ENCODE assay signal across 8 cellular contexts in genomic region chr1:182604128-182604834, GRCh38. TPM values are rescaled to one million over a fixed set of nuclear protein-coding genes. Genes with fewer than 3 reads are reported as not detected.
DNase-seq lines count a peak whose midpoint lies in the region; ATAC-seq and TF ChIP-seq lines count a peak whose summit lies in the region.

A gene with protein sequence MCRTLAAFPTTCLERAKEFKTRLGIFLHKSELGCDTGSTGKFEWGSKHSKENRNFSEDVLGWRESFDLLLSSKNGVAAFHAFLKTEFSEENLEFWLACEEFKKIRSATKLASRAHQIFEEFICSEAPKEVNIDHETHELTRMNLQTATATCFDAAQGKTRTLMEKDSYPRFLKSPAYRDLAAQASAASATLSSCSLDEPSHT (minus strand): TSS chr1:182604389. CDS start chr1:182604259, 130 bp downstream.

- H3K4me3 ChIP-seq in adrenal gland (peak within 1 kb of the TSS in 1 of 4 donors; percentile 53), left ventricle myocardium inferior (peak within 1 kb of the TSS; percentile 73), psoas muscle (peak within 1 kb of the TSS; percentile 69), uterus (peak within 1 kb of the TSS; percentile 31 to 43)

- TF ChIP-seq CTCF in adrenal gland (IDR thresholded peaks at IDR 0.05) (no peak), left ventricle myocardium inferior (IDR thresholded peaks at IDR 0.05; ENCODE audit: borderline replicate concordance) (no peak), psoas muscle (IDR thresholded peaks at IDR 0.05) (no peak), uterus (IDR thresholded peaks at IDR 0.05) (peak in 1 of 4 experiments; percentile 2)

- no peaks in the 10 kb centered on the region for H3K36me3 ChIP-seq in adrenal gland (replicated peaks in 1 of 2)
- H3K36me3 ChIP-seq in left ventricle myocardium inferior: no peaks in the 10 kb centered on the region
- peaks cover 0 to 18% of the 10 kb centered on the region in 2 donors for H3K36me3 ChIP-seq in psoas muscle (ENCODE audit: insufficient read depth in 1 of 2, low read depth in 1 of 2)
- H3K36me3 ChIP-seq in uterus: no peaks in the 10 kb centered on the region

- H3K27me3 ChIP-seq in adrenal gland (no peaks in the 10 kb centered on the region), left ventricle myocardium inferior (ENCODE audit: low read depth) (no peaks in the 10 kb centered on the region), psoas muscle (ENCODE audit: insufficient read depth in 3 of 3, low read length in 2 of 3) (no peaks in the 10 kb centered on the region), uterus (no peaks in the 10 kb centered on the region)

- intact Hi-C loops in T-helper 1 cell treated with Interleukin-12 subunit alpha and Interleukin-12 subunit beta and Interleukin-4 antibody, amounts not matched to agents 30 ng/mL and 1 ng/mL, for 36 hours (cut with micrococcal nuclease): loop anchor here (1.0 to 5.0 kb wide), 8 partner anchors 212 to 1972 kb away; partner anchors contain the start of genes DHX9, GLUL, STX6 and XPR1
- intact Hi-C loops in adrenal gland (cut with DNase I): loop anchor here in 1 of 2 donors (5.0 kb wide), 1 partner anchor 157 kb away; no protein-coding TSS in a partner anchor
- intact Hi-C loops in left ventricle myocardium inferior (cut with micrococcal nuclease): no loop called here
- intact Hi-C loops in psoas muscle (cut with DNase I): loop anchor here in 1 of 2 donors (5.0 kb wide), 1 partner anchor 162 kb away; no protein-coding TSS in a partner anchor
- intact Hi-C loops in uterus (cut with DNase I; ENCODE audit: low total_unique reads): loop anchor here (5.0 kb wide), 1 partner anchor 178 kb away; no protein-coding TSS in a partner anchor

- H3K27ac ChIP-seq in adrenal gland: peak within 1 kb of the TSS in 2 of 5 donors; percentile 22 to 57
- peak within 1 kb of the TSS; percentile 69 for H3K27ac ChIP-seq in left ventricle myocardium inferior (replicated peaks)
- H3K27ac ChIP-seq in psoas muscle: peak within 1 kb of the TSS; percentile 74
- peak within 1 kb of the TSS; percentile 2 to 47 for H3K27ac ChIP-seq in uterus

- 2 to 9% (median 6%) methylated on average over 7 to 44 of the region's 44 CpGs for WGBS in adrenal gland, 4 donors
- WGBS in psoas muscle, 3 donors: 2 to 3% (median 2%) methylated on average over 40 to 44 of the region's 44 CpGs

- DNase-seq in NCI-H146 treated with DMSO at 0.1 percent for 48 hours (lab: John Stamatoyannopoulos, UW; ENCODE audit: unreplicated experiment) (peak; percentile 89), adrenal gland (peak; percentile 92 to 96 (median 93)), left ventricle myocardium inferior (peak; percentile 97), psoas muscle (peak; percentile 96), uterus (peak; percentile 90 to 92)

- ATAC-seq in HG02852 (IDR thresholded peaks at IDR 0.05; ENCODE audit: unreplicated experiment) (peak; percentile 85), psoas muscle (peak; percentile 95 to 97 (median 95))

- peaks cover 0 to 29% of the 10 kb centered on the region in 2 donors for H3K4me1 ChIP-seq in adrenal gland (replicated peaks in 1 of 2)
- H3K4me1 ChIP-seq in left ventricle myocardium inferior: peaks cover 59% of the 10 kb centered on the region
- H3K4me1 ChIP-seq in psoas muscle: peaks cover 32% of the 10 kb centered on the region
- H3K4me1 ChIP-seq in uterus: peaks cover 0 to 4% of the 10 kb centered on the region in 2 donors

- TF ChIP-seq POLR2A in GM15510 (IDR thresholded peaks at IDR 0.05; ENCODE audit: borderline replicate concordance, extremely low read depth, insufficient read length) (peak; percentile 99), adrenal gland (IDR thresholded peaks at IDR 0.05) (peak; percentile 69 to 79), uterus (IDR thresholded peaks at IDR 0.05) (peak; percentile 74 to 84)

- H3K9me3 ChIP-seq in adrenal gland (replicated peaks in 1 of 3) (no peaks in the 10 kb centered on the region), left ventricle myocardium inferior (replicated peaks) (no peaks in the 10 kb centered on the region), psoas muscle (no peaks in the 10 kb centered on the region), uterus (no peaks in the 10 kb centered on the region)

RNA-seq across cellular contexts. Expression of the gene that starts here (rescaled TPM):
- total RNA-seq in T-helper 1 cell treated with Interleukin-12 subunit alpha and Interleukin-12 subunit beta and Interleukin-4 antibody, amounts not matched to agents 30 ng/mL and 1 ng/mL, for 36 hours: 35.7 and 37.8 TPM in 2 replicates
- 1 to 10 TPM in 6 of 8 donors, under 1 TPM in 2; 0.36 to 7.8 (median 3.2) TPM for total RNA-seq in adrenal gland
- polyA plus RNA-seq in adrenal gland: 1 to 10 TPM; 4.3 to 7.1 (median 5.5) TPM
- 0.88 TPM for total RNA-seq in left ventricle myocardium inferior
- 10 to 100 TPM in 2 of 4 donors, 1 to 10 TPM in 2; 1.2 to 17.5 (median 6.9) TPM for total RNA-seq in psoas muscle
- 10 to 100 TPM in 1 of 3 donors, under 1 TPM in 2; 0.72 to 22.5 (median 0.86) TPM for polyA plus RNA-seq in psoas muscle
- 1 to 10 TPM in 3 of 4 donors, not detected in 1; 1.2 to 3.9 (median 3.5) TPM for total RNA-seq in uterus

Comparison
In these comparisons a context has a peak if more than half of its experiments do, and no peak if none do; other contexts are left out.
1. Peak in DNase-seq, H3K4me3 ChIP-seq and H3K27ac ChIP-seq in left ventricle myocardium inferior; RNA of the gene not detected or under 1 TPM.